In genomic region chr19:17454579-17454978, GRCh38 we compare ENCODE assay signal across 1 cellular context.
TF ChIP-seq lines count a peak whose summit lies in the region.

No MANE protein-coding gene starts in this region.

TF ChIP-seq in endothelial cell of umbilical vein, 7 proteins besides CTCF, POLR2A, EP300 and RAD21:
- TF ChIP-seq EZH2 (IDR thresholded peaks at IDR 0.05; ENCODE audit: borderline replicate concordance, low read depth, low read length, severe bottlenecking) (peak; percentile 66), GATA2 (IDR thresholded peaks at IDR 0.05; ENCODE audit: insufficient read depth, insufficient read length, low read depth, low read length) (no peak), JUN (IDR thresholded peaks at IDR 0.05; ENCODE audit: borderline replicate concordance, insufficient read depth, insufficient read length, low read depth) (no peak), MYC (IDR thresholded peaks at IDR 0.05; ENCODE audit: low read depth, low read length) (no peak)
